Comparison of ENCODE assay signal across 1 cellular context in the genomic region with DNA sequence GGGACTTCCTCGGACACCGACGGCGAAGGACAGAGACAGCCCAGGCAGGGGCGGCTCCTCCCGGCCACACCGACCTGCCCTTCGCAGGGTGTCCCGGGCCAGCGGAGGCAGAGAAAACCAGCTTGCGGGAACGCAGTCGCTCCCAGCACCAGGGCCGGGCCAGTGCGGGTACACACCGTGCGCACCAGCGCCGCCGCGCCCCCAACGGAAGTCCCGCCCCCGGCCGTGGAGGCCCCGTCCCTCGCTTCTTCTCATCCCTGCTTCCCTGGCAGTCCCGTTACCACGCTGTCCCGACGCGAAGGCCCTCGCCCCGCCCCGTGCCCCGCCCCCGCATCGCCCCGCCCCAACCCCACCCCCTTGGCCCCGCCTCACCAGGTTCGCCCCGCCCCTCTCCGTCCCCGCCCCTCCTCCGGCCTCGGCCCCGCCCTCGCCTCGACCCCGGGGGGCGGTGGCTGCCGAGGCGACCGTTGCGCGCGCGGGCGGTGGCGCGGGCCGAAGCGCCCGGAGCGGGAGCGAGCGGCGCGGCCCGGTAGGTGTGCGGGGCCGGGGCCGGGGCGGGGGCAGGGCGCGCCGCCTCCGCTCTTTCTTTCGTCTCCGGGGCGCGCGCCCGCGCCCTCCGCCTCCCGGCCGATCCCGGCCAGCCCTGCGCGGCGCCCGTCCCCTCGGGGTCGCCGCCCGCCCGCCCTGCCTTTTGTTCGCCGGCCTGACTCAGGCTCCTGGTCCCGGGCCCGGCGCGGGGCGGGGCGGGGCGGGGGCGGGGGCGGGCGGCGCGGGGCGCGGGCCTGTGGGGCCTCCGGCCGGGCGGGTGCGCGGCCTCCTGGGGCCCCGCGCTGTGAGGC.
TF ChIP-seq lines count a peak whose summit lies in the region.

A gene with protein sequence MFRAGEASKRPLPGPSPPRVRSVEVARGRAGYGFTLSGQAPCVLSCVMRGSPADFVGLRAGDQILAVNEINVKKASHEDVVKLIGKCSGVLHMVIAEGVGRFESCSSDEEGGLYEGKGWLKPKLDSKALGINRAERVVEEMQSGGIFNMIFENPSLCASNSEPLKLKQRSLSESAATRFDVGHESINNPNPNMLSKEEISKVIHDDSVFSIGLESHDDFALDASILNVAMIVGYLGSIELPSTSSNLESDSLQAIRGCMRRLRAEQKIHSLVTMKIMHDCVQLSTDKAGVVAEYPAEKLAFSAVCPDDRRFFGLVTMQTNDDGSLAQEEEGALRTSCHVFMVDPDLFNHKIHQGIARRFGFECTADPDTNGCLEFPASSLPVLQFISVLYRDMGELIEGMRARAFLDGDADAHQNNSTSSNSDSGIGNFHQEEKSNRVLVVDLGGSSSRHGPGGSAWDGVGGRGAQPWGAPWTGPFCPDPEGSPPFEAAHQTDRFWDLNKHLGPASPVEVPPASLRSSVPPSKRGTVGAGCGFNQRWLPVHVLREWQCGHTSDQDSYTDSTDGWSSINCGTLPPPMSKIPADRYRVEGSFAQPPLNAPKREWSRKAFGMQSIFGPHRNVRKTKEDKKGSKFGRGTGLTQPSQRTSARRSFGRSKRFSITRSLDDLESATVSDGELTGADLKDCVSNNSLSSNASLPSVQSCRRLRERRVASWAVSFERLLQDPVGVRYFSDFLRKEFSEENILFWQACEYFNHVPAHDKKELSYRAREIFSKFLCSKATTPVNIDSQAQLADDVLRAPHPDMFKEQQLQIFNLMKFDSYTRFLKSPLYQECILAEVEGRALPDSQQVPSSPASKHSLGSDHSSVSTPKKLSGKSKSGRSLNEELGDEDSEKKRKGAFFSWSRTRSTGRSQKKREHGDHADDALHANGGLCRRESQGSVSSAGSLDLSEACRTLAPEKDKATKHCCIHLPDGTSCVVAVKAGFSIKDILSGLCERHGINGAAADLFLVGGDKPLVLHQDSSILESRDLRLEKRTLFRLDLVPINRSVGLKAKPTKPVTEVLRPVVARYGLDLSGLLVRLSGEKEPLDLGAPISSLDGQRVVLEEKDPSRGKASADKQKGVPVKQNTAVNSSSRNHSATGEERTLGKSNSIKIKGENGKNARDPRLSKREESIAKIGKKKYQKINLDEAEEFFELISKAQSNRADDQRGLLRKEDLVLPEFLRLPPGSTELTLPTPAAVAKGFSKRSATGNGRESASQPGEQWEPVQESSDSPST (N-terminal part only) (plus strand): TSS at position 451 of the 839 bp plus-strand sequence. CDS start 23,150 bp downstream, outside the sequence.

TF ChIP-seq in HCT116, 20 proteins besides CTCF, POLR2A, EP300 and RAD21 (continued from another document):
- TF ChIP-seq, protein P1, sequence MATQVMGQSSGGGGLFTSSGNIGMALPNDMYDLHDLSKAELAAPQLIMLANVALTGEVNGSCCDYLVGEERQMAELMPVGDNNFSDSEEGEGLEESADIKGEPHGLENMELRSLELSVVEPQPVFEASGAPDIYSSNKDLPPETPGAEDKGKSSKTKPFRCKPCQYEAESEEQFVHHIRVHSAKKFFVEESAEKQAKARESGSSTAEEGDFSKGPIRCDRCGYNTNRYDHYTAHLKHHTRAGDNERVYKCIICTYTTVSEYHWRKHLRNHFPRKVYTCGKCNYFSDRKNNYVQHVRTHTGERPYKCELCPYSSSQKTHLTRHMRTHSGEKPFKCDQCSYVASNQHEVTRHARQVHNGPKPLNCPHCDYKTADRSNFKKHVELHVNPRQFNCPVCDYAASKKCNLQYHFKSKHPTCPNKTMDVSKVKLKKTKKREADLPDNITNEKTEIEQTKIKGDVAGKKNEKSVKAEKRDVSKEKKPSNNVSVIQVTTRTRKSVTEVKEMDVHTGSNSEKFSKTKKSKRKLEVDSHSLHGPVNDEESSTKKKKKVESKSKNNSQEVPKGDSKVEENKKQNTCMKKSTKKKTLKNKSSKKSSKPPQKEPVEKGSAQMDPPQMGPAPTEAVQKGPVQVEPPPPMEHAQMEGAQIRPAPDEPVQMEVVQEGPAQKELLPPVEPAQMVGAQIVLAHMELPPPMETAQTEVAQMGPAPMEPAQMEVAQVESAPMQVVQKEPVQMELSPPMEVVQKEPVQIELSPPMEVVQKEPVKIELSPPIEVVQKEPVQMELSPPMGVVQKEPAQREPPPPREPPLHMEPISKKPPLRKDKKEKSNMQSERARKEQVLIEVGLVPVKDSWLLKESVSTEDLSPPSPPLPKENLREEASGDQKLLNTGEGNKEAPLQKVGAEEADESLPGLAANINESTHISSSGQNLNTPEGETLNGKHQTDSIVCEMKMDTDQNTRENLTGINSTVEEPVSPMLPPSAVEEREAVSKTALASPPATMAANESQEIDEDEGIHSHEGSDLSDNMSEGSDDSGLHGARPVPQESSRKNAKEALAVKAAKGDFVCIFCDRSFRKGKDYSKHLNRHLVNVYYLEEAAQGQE (IDR thresholded peaks at IDR 0.05; ENCODE audit: low read depth), result no peak
- TF ChIP-seq FOSL1 (IDR thresholded peaks at IDR 0.05; ENCODE audit: low read depth) (no peak), ZFX (IDR thresholded peaks at IDR 0.05) (peak; percentile 23; the same call in 1 of the 2 replicates), ZNF274 (IDR thresholded peaks at IDR 0.05; ENCODE audit: low read depth, low read length) (no peak), SP1 (IDR thresholded peaks at IDR 0.05; ENCODE audit: low read depth) (no peak), EZH2 (IDR thresholded peaks at IDR 0.05) (no peak), TCF7L2 (IDR thresholded peaks at IDR 0.05; ENCODE audit: borderline replicate concordance, extremely low read depth, insufficient read depth, insufficient read length) (peak; percentile 32), POLR2AphosphoS5 (IDR thresholded peaks at IDR 0.05; ENCODE audit: low read depth, low read length) (peak; percentile 84), EGR1 (IDR thresholded peaks at IDR 0.05; ENCODE audit: low read depth) (peak; percentile 70), SIN3A (IDR thresholded peaks at IDR 0.05; ENCODE audit: low read depth) (peak; percentile 79; the same call in 1 of the 2 replicates), YY1 (IDR thresholded peaks at IDR 0.05; ENCODE audit: extremely low read depth, insufficient replicate concordance, low read depth, low read length) (no peak)
